ENCODE assay signal across 12 cellular contexts in the genomic region with DNA sequence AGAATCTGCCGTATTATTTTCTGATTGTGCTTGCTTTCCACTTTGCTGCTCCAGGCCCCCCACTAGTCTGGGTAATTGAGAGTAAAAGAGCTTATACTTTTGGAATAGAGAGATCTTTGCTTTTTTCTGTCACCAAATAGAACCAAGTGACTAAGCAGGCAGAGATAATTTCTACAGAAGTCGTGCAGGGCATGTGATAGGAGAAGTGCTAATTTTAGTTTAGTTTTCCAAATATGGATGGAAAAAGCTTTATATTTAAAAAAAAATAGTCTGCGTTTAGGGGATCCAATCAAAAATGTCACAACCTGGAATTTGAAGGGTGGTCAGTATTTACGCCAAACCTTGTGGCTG.
"Had no signal": no experiment of that assay in that cellular context is flagged by ENCODE, and none has a peak within 500 bp of the region (broad histone marks: within the 10 kb centered on the region; RNA-seq: fewer than 3 reads in every experiment).

No MANE protein-coding gene starts in this region.

- H3K4me3 Mint-ChIP-seq: activated naive CD8-positive, alpha-beta T cell treated with anti-CD3 and anti-CD28 coated beads, Interleukin-2, amount 50 U/mL, for 24 hours had no signal

- ATAC-seq: activated naive CD8-positive, alpha-beta T cell treated with anti-CD3 and anti-CD28 coated beads, Interleukin-2, amount 50 U/mL, for 24 hours; left lobe of liver had no signal

- H3K9me3 Mint-ChIP-seq: activated naive CD8-positive, alpha-beta T cell treated with anti-CD3 and anti-CD28 coated beads, Interleukin-2, amount 50 U/mL, for 24 hours had no signal

- H3K4me3 ChIP-seq: hepatocyte, stomach had no signal

- H3K9ac ChIP-seq: parathyroid adenoma had no signal

- H3K27ac Mint-ChIP-seq: activated naive CD8-positive, alpha-beta T cell treated with anti-CD3 and anti-CD28 coated beads, Interleukin-2, amount 50 U/mL, for 24 hours had no signal

- H3K27me3 ChIP-seq: hepatocyte, stomach had no signal

- DNase-seq: activated CD4-positive, alpha-beta T cell treated with anti-CD3 and anti-CD28 coated beads for 48 hours; activated CD8-positive, alpha-beta memory T cell treated with anti-CD3 and anti-CD28 coated beads for 24 hours; activated naive CD4-positive, alpha-beta T cell treated with Interleukin-2 at 50 U/mL for 16 hours; activated naive CD8-positive, alpha-beta T cell treated with anti-CD3 and anti-CD28 coated beads, Interleukin-2, amount 50 U/mL, for 24 hours; central memory CD4-positive, alpha-beta T cell; cortex of kidney; mammary epithelial cell; stimulated activated CD4-positive, alpha-beta T cell treated with anti-CD3 and anti-CD28 coated beads, Interleukin-4, amount 100 ng/mL, for 24 hours; stomach had no signal

- H3K4me1 Mint-ChIP-seq: activated naive CD8-positive, alpha-beta T cell treated with anti-CD3 and anti-CD28 coated beads, Interleukin-2, amount 50 U/mL, for 24 hours had no signal

- H3K4me1 ChIP-seq: parathyroid adenoma had no signal

- H3K27ac ChIP-seq: hepatocyte, parathyroid adenoma, stomach had no signal
